In the genomic region with DNA sequence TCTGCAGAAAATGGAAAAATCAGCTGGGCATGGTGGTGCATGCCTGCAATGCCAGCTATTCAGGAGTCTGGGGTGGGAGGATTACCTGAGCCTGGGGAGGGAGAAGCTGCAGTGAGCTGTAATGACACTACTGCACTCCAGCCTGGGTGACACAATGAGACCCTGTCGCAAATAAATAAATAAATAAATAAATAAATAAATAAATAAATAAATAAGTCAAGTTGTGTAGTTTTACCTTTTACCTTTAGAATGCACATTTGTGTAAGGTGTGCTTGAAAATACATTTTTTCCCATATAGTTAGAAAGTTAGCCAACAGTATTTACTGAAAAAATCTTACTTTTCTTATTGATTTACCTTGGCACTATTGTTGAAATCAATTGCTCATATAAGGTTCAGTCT, we compare ENCODE assay signal across 35 cellular contexts.
"Had no signal": no experiment of that assay in that cellular context is flagged by ENCODE, and none has a peak within 500 bp of the region (broad histone marks: within the 10 kb centered on the region; RNA-seq: fewer than 3 reads in every experiment).

No MANE protein-coding gene starts in this region.

- H3K4me3 ChIP-seq: MG63 had no signal

- DNase-seq: Karpas-422, Kasumi-1, MG63, MM.1S, MV-4-11, NCI-H1048, NCI-H1092, NCI-H1092 treated with DMSO at 0.1 percent for 48 hours, NCI-H1105, NCI-H1105 treated with DMSO at 0.1 percent for 48 hours, NCI-H1417, NCI-H1417 treated with DMSO at 0.1 percent for 48 hours, NCI-H1436, NCI-H1436 treated with DMSO at 0.1 percent for 48 hours, NCI-H146, NCI-H1694, NCI-H1694 treated with DMSO at 0.1 percent for 48 hours, NCI-H187, NCI-H187 treated with DMSO at 0.1 percent for 48 hours, NCI-H1930, NCI-H2029, NCI-H2029 treated with DMSO at 0.1 percent for 48 hours, NCI-H2081, NCI-H2081 treated with DMSO at 0.1 percent for 48 hours, NCI-H2107, NCI-H2171, NCI-H2171 treated with DMSO at 0.1 percent for 48 hours, NCI-H2227 treated with DMSO at 0.1 percent for 48 hours, NCI-H226, NCI-H345, NCI-H446, NCI-H446 treated with DMSO at 0.1 percent for 48 hours, NCI-H510A, NCI-H510A treated with DMSO at 0.1 percent for 48 hours, NCI-H524 had no signal

- H3K36me3 ChIP-seq: MG63 had no signal

- H3K9me3 ChIP-seq: MG63 had no signal
